In genomic region chrX:130330706-130331105, GRCh38 we compare ENCODE assay signal across 9 cellular contexts. TPM values are rescaled to one million over a fixed set of nuclear protein-coding genes. Genes with fewer than 3 reads are reported as not detected.
DNase-seq lines count a peak whose midpoint lies in the region; ATAC-seq, FAIRE-seq and TF ChIP-seq lines count a peak whose summit lies in the region.
"Had no signal": no experiment of that assay in that cellular context is flagged by ENCODE, and none has a peak within 500 bp of the region (broad histone marks: within the 10 kb centered on the region; RNA-seq: fewer than 3 reads in every experiment).

No MANE protein-coding gene starts in this region.

- H3K36me3 Mint-ChIP-seq in nephron progenitor cell (ENCODE audit: low read depth): no peaks in the 10 kb centered on the region
- no peaks in the 10 kb centered on the region for H3K36me3 Mint-ChIP-seq in activated T-helper 2 cell treated with anti-CD3 and anti-CD28 coated beads, Interferon-gamma antibody, Interleukin-2, Interleukin-4, amounts not matched to agents 10 μg/mL and 5 μg/mL and 100 μg/mL, durations not matched to agents 14 hours and 24 hours and 36 hours (ENCODE audit: low read depth)

- DNase-seq in ACHN (peak; percentile 35), GM12891 (ENCODE audit: insufficient read length, low spot score) (peak; percentile 7), NCI-H345 (lab: John Stamatoyannopoulos, UW) (peak; percentile 38), nephron progenitor cell (peak; percentile 40)
- peak; percentile 41 for DNase-seq in activated CD4-positive, alpha-beta T cell treated with anti-CD3 and anti-CD28 coated beads for 48 hours
- no peak for DNase-seq in activated T-helper 2 cell treated with anti-CD3 and anti-CD28 coated beads, Interferon-gamma antibody, Interleukin-2, Interleukin-4, amounts not matched to agents 10 μg/mL and 5 μg/mL and 100 μg/mL, durations not matched to agents 14 hours and 24 hours and 36 hours (ENCODE audit: low spot score)

- no peak overlapping the region for H3K4me3 Mint-ChIP-seq in nephron progenitor cell
- no peak overlapping the region for H3K4me3 Mint-ChIP-seq in activated T-helper 2 cell treated with anti-CD3 and anti-CD28 coated beads, Interferon-gamma antibody, Interleukin-2, Interleukin-4, amounts not matched to agents 10 μg/mL and 5 μg/mL and 100 μg/mL, durations not matched to agents 14 hours and 24 hours and 36 hours (ENCODE audit: low read depth)

- peaks cover 9% of the 10 kb centered on the region for H3K9me3 Mint-ChIP-seq in nephron progenitor cell
- no peaks in the 10 kb centered on the region for H3K9me3 Mint-ChIP-seq in activated T-helper 2 cell treated with anti-CD3 and anti-CD28 coated beads, Interferon-gamma antibody, Interleukin-2, Interleukin-4, amounts not matched to agents 10 μg/mL and 5 μg/mL and 100 μg/mL, durations not matched to agents 14 hours and 24 hours and 36 hours

- peak; percentile 82 for FAIRE-seq in GM12891 (lab: Jason Lieb, UNC)

- in situ Hi-C loops in ACHN (cut with HindIII; ENCODE audit: low pct_ligation_motif_present, low pct_unique_long_range_greater_than_20kb, low sequenced_read_pairs): no loop called here

- peak; percentile 35 for TF ChIP-seq CTCF in nephron progenitor cell (IDR thresholded peaks at IDR 0.05)

- peaks cover 17% of the 10 kb centered on the region for H3K27me3 Mint-ChIP-seq in nephron progenitor cell (ENCODE audit: low read depth, poor library complexity)
- peaks cover 12% of the 10 kb centered on the region for H3K27me3 Mint-ChIP-seq in activated T-helper 2 cell treated with anti-CD3 and anti-CD28 coated beads, Interferon-gamma antibody, Interleukin-2, Interleukin-4, amounts not matched to agents 10 μg/mL and 5 μg/mL and 100 μg/mL, durations not matched to agents 14 hours and 24 hours and 36 hours (ENCODE audit: low read depth)

- ATAC-seq in HG03066 (IDR thresholded peaks at IDR 0.05; ENCODE audit: low read depth, unreplicated experiment) (peak; percentile 97), esophagus mucosa (peak; percentile 63)

- no peaks in the 10 kb centered on the region for H3K4me1 Mint-ChIP-seq in nephron progenitor cell
- H3K4me1 Mint-ChIP-seq in activated T-helper 2 cell treated with anti-CD3 and anti-CD28 coated beads, Interferon-gamma antibody, Interleukin-2, Interleukin-4, amounts not matched to agents 10 μg/mL and 5 μg/mL and 100 μg/mL, durations not matched to agents 14 hours and 24 hours and 36 hours (ENCODE audit: low read depth): no peaks in the 10 kb centered on the region

- H3K27ac Mint-ChIP-seq in nephron progenitor cell: no peak overlapping the region
- no peak overlapping the region for H3K27ac Mint-ChIP-seq in activated T-helper 2 cell treated with anti-CD3 and anti-CD28 coated beads, Interferon-gamma antibody, Interleukin-2, Interleukin-4, amounts not matched to agents 10 μg/mL and 5 μg/mL and 100 μg/mL, durations not matched to agents 14 hours and 24 hours and 36 hours

- intact Hi-C loops in activated T-helper 2 cell treated with anti-CD3 and anti-CD28 coated beads, Interferon-gamma antibody, Interleukin-2, Interleukin-4, amounts not matched to agents 10 μg/mL and 5 μg/mL and 100 μg/mL, durations not matched to agents 14 hours and 24 hours and 36 hours (cut with micrococcal nuclease): no loop called here

- no peak for TF ChIP-seq POLR2A in GM12891 (IDR thresholded peaks at IDR 0.05; ENCODE audit: low read depth, low read length)

TF ChIP-seq in GM12891, 5 proteins besides CTCF, POLR2A, EP300 and RAD21:
- TF ChIP-seq PAX5 (IDR thresholded peaks at IDR 0.05; ENCODE audit: insufficient read depth, low read length, severe bottlenecking) (no peak), POLR2AphosphoS5 (IDR thresholded peaks at IDR 0.05; ENCODE audit: low read depth, low read length) (no peak), SPI1 (IDR thresholded peaks at IDR 0.05; ENCODE audit: low read depth, low read length) (no peak), TAF1 (IDR thresholded peaks at IDR 0.05; ENCODE audit: low read depth, low read length) (no peak), POU2F2 (IDR thresholded peaks at IDR 0.05; ENCODE audit: low read depth, low read length) (no peak)

RNA-seq across cellular contexts. Expression of gene SLC25A14, which starts 9.0 kb away (rescaled TPM):
- polyA plus RNA-seq in GM12891 (2012; ENCODE audit: low read depth, missing spikeins): 9.1 TPM
- total RNA-seq in esophagus mucosa: 8.4 TPM
- 10.5 TPM in 2 replicates for total RNA-seq in activated T-helper 2 cell treated with anti-CD3 and anti-CD28 coated beads, Interferon-gamma antibody, Interleukin-2, Interleukin-4, amounts not matched to agents 10 μg/mL and 5 μg/mL and 100 μg/mL, durations not matched to agents 14 hours and 24 hours and 36 hours

RNA-seq across cellular contexts. Expression of gene GPR119, which starts 54.8 kb away (rescaled TPM):
- polyA plus RNA-seq in GM12891 (2012; ENCODE audit: low read depth, missing spikeins): not detected
- not detected for total RNA-seq in esophagus mucosa
- not detected in 2 replicates for total RNA-seq in activated T-helper 2 cell treated with anti-CD3 and anti-CD28 coated beads, Interferon-gamma antibody, Interleukin-2, Interleukin-4, amounts not matched to agents 10 μg/mL and 5 μg/mL and 100 μg/mL, durations not matched to agents 14 hours and 24 hours and 36 hours
- total RNA-seq: glomerular endothelial cell had no signal
